ENCODE assay signal across 17 cellular contexts in genomic region chr6:1383729-1384548, GRCh38. TPM values are rescaled to one million over a fixed set of nuclear protein-coding genes. Genes with fewer than 3 reads are reported as not detected.
DNase-seq lines count a peak whose midpoint lies in the region; TF ChIP-seq lines count a peak whose summit lies in the region.
"Had no signal": no experiment of that assay in that cellular context is flagged by ENCODE, and none has a peak within 500 bp of the region (broad histone marks: within the 10 kb centered on the region; RNA-seq: fewer than 3 reads in every experiment).

No MANE protein-coding gene starts in this region.

- H3K9ac ChIP-seq in neural cell (ENCODE audit: low read length), result no peak overlapping the region

- peaks cover 69% of the 10 kb centered on the region for H3K4me1 ChIP-seq in SJSA1 (replicated peaks)
- H3K4me1 ChIP-seq in hepatocyte (ENCODE audit: insufficient read depth), result peaks cover 40% of the 10 kb centered on the region
- H3K4me1 ChIP-seq in suprapubic skin, result peaks cover 51% of the 10 kb centered on the region

- POLR2A ChIA-PET in BJ (lab: Charles Lee), result no interaction called here

- H3K27me3 Mint-ChIP-seq in activated naive CD4-positive, alpha-beta T cell treated with anti-CD3 and anti-CD28 coated beads, Interleukin-2, amount 10 ng/mL, durations not matched to agents 7 days and 5 days, result peaks cover 100% of the 10 kb centered on the region

- 8% methylated on average over 54 of the region's 71 CpGs for WGBS in hepatocyte (ENCODE audit: low lambda C conversion rate, missing lambda C conversion rate)
- 19% methylated on average over 19 of the region's 71 CpGs for WGBS in suprapubic skin

- no peak for TF ChIP-seq CTCF in BJ (IDR thresholded peaks at IDR 0.05; ENCODE audit: insufficient read depth, low read depth, low read length)
- no peak for TF ChIP-seq CTCF in hepatocyte (IDR thresholded peaks at IDR 0.05; ENCODE audit: poor library complexity)
- no peak for TF ChIP-seq CTCF in neural cell (IDR thresholded peaks at IDR 0.05; ENCODE audit: poor library complexity, severe bottlenecking)
- no peak for TF ChIP-seq CTCF in suprapubic skin (IDR thresholded peaks at IDR 0.05)

- peaks cover 42% of the 10 kb centered on the region for H3K79me2 ChIP-seq in hepatocyte
- H3K79me2 ChIP-seq in neural cell (replicated peaks; ENCODE audit: insufficient read depth, low read length), result no peaks in the 10 kb centered on the region

- H3K9me3 Mint-ChIP-seq in activated naive CD4-positive, alpha-beta T cell treated with anti-CD3 and anti-CD28 coated beads, Interleukin-2, amount 10 ng/mL, durations not matched to agents 7 days and 5 days, result no peaks in the 10 kb centered on the region
- H3K9me3 Mint-ChIP-seq: stimulated activated naive CD8-positive, alpha-beta T cell treated with anti-CD3 and anti-CD28 coated beads, Interleukin-15, Interleukin-2, amounts not matched to agents 100 ng/mL and 50 ng/mL, for 24 hours had no signal

- CTCF ChIA-PET in BJ (lab: Yijun Ruan, JAX), result interaction anchor here (0.8 to 3.0 kb wide), 6 partner anchors 10 to 586 kb away, joined by 3 to 28 read pairs (median 4); no protein-coding TSS in a partner anchor
- CTCF ChIA-PET in activated naive CD4-positive, alpha-beta T cell treated with anti-CD3 and anti-CD28 coated beads, Interleukin-2, amount 10 ng/mL, durations not matched to agents 7 days and 5 days (lab: Charles Lee), result interaction anchor here (1.2 to 2.0 kb wide), 4 partner anchors 72 to 1194 kb away, joined by 3 to 6 read pairs (median 4); partner anchors contain the start of gene FOXQ1

- H3K9me3 ChIP-seq in SJSA1 (replicated peaks) (peaks cover 2% of the 10 kb centered on the region; the same call in 1 of the 2 replicates), hepatocyte (ENCODE audit: low read depth) (no peaks in the 10 kb centered on the region), neural cell (ENCODE audit: low read length) (no peaks in the 10 kb centered on the region), suprapubic skin (no peaks in the 10 kb centered on the region)
- H3K9me3 ChIP-seq: Caco-2, right atrium auricular region had no signal

- H3K36me3 Mint-ChIP-seq in activated naive CD4-positive, alpha-beta T cell treated with anti-CD3 and anti-CD28 coated beads, Interleukin-2, amount 10 ng/mL, durations not matched to agents 7 days and 5 days, result peaks cover 7% of the 10 kb centered on the region

- H3K27ac Mint-ChIP-seq in activated naive CD4-positive, alpha-beta T cell treated with anti-CD3 and anti-CD28 coated beads, Interleukin-2, amount 10 ng/mL, durations not matched to agents 7 days and 5 days, result no peak overlapping the region
- H3K27ac Mint-ChIP-seq: stimulated activated naive CD8-positive, alpha-beta T cell treated with anti-CD3 and anti-CD28 coated beads, Interleukin-15, Interleukin-2, amounts not matched to agents 100 ng/mL and 50 ng/mL, for 24 hours had no signal

- no peaks in the 10 kb centered on the region; the same call in 1 of the 2 replicates for H3K36me3 ChIP-seq in BJ (ENCODE audit: control insufficient read depth, insufficient read depth, low read length)
- H3K36me3 ChIP-seq in SJSA1, result peaks cover 41% of the 10 kb centered on the region
- H3K36me3 ChIP-seq in hepatocyte (replicated peaks; ENCODE audit: insufficient read depth, low read depth), result no peaks in the 10 kb centered on the region
- no peaks in the 10 kb centered on the region for H3K36me3 ChIP-seq in neural cell (ENCODE audit: insufficient read depth, low read length)
- no peaks in the 10 kb centered on the region for H3K36me3 ChIP-seq in suprapubic skin
- H3K36me3 ChIP-seq: right atrium auricular region had no signal

- peak overlapping the region; percentile 89 for H3K27ac ChIP-seq in SJSA1
- peak overlapping the region; percentile 94 for H3K27ac ChIP-seq in hepatocyte
- no peak overlapping the region for H3K27ac ChIP-seq in neural cell (ENCODE audit: low read length)
- H3K27ac ChIP-seq in suprapubic skin, result no peak overlapping the region
- H3K27ac ChIP-seq: right atrium auricular region had no signal

- no peak overlapping the region for H3K4me3 Mint-ChIP-seq in activated naive CD4-positive, alpha-beta T cell treated with anti-CD3 and anti-CD28 coated beads, Interleukin-2, amount 10 ng/mL, durations not matched to agents 7 days and 5 days
- H3K4me3 Mint-ChIP-seq: stimulated activated naive CD8-positive, alpha-beta T cell treated with anti-CD3 and anti-CD28 coated beads, Interleukin-15, Interleukin-2, amounts not matched to agents 100 ng/mL and 50 ng/mL, for 24 hours had no signal

- H4K20me1 ChIP-seq in hepatocyte (ENCODE audit: insufficient read depth, poor library complexity, severe bottlenecking), result no peaks in the 10 kb centered on the region
- no peaks in the 10 kb centered on the region for H4K20me1 ChIP-seq in neural cell (ENCODE audit: insufficient read depth)

- H2AFZ ChIP-seq in hepatocyte, result no peak overlapping the region
- no peak overlapping the region for H2AFZ ChIP-seq in neural cell (ENCODE audit: low read depth, low read length)

- H3K4me1 Mint-ChIP-seq in activated naive CD4-positive, alpha-beta T cell treated with anti-CD3 and anti-CD28 coated beads, Interleukin-2, amount 10 ng/mL, durations not matched to agents 7 days and 5 days, result peaks cover 50% of the 10 kb centered on the region

- peak overlapping the region; percentile 96 for H3K4me2 ChIP-seq in hepatocyte
- H3K4me2 ChIP-seq in neural cell (ENCODE audit: low read length), result no peak overlapping the region

- no peak for TF ChIP-seq POLR2A in suprapubic skin (IDR thresholded peaks at IDR 0.05)

- H3F3A ChIP-seq in neural cell (ENCODE audit: insufficient read depth, low read length, poor library complexity, severe bottlenecking), result no peaks in the 10 kb centered on the region

- no peak for TF ChIP-seq RAD21 in neural cell (conservative IDR thresholded peaks at IDR 0.05)

- H3K4me3 ChIP-seq in BJ (ENCODE audit: low read depth, low read length) (peak overlapping the region; percentile 6; the same call in 1 of the 2 replicates), SJSA1 (peak overlapping the region; percentile 25), hepatocyte (no peak overlapping the region), neural cell (ENCODE audit: low read length) (no peak overlapping the region), suprapubic skin (no peak overlapping the region)
- H3K4me3 ChIP-seq: right atrium auricular region had no signal

- no peak for DNase-seq in BJ (ENCODE audit: low read depth)
- peak; percentile 96 to 98 for DNase-seq in SJSA1 (ENCODE audit: low read depth in 1 of 2, low spot score in 2 of 2)
- DNase-seq in hepatocyte (ENCODE audit: low spot score), result peak; percentile 11
- DNase-seq in activated naive CD4-positive, alpha-beta T cell treated with anti-CD3 and anti-CD28 coated beads, Interleukin-2, amount 10 ng/mL, durations not matched to agents 7 days and 5 days, result no peak
- DNase-seq in suprapubic skin (ENCODE audit: low spot score in 2 of 2), result no peak
- no peak for DNase-seq in NCI-H345 treated with DMSO at 0.1 percent for 48 hours (lab: John Stamatoyannopoulos, UW; ENCODE audit: unreplicated experiment)
- DNase-seq in DMS153 treated with DMSO at 0.1 percent for 48 hours (lab: John Stamatoyannopoulos, UW; ENCODE audit: unreplicated experiment), result no peak
- DNase-seq: activated CD4-positive, alpha-beta T cell treated with anti-CD3 and anti-CD28 coated beads for 48 hours; Caco-2; cortex of kidney; NCI-H146; NCI-H510A treated with DMSO at 0.1 percent for 48 hours had no signal

- peaks cover 9% of the 10 kb centered on the region for H3K27me3 ChIP-seq in BJ (ENCODE audit: control insufficient read depth, insufficient read depth, low read length)
- H3K27me3 ChIP-seq in SJSA1 (replicated peaks), result no peaks in the 10 kb centered on the region
- H3K27me3 ChIP-seq in hepatocyte, result peaks cover 97% of the 10 kb centered on the region
- peaks cover 99% of the 10 kb centered on the region for H3K27me3 ChIP-seq in neural cell (ENCODE audit: insufficient read depth, low read depth, low read length)
- H3K27me3 ChIP-seq in suprapubic skin, result peaks cover 100% of the 10 kb centered on the region

- no peak for TF ChIP-seq EP300 in neural cell (conservative IDR thresholded peaks at IDR 0.05; ENCODE audit: poor library complexity, severe bottlenecking)
- TF ChIP-seq EP300 in suprapubic skin (IDR thresholded peaks at IDR 0.05), result no peak

- H3K9me2 ChIP-seq in hepatocyte (replicated peaks; ENCODE audit: insufficient read depth) (no peaks in the 10 kb centered on the region), neural cell (ENCODE audit: insufficient read depth, low read length) (no peaks in the 10 kb centered on the region)

TF ChIP-seq in neural cell, 6 proteins besides CTCF, POLR2A, EP300 and RAD21 (continues in another document):
- TF ChIP-seq SMC3 (conservative IDR thresholded peaks at IDR 0.05; ENCODE audit: poor library complexity) (no peak), REST (IDR thresholded peaks at IDR 0.05; ENCODE audit: borderline replicate concordance) (no peak)

RNA-seq across cellular contexts. Expression of gene FOXF2, which starts 5.4 kb away (rescaled TPM):
- polyA plus RNA-seq in BJ (2011; rRNA removed) (17.7 and 23.4 TPM in 2 replicates), hepatocyte (24.9 and 31.5 TPM in 2 replicates), neural cell (not detected in 2 replicates)
- polyA minus RNA-seq in BJ (2011; rRNA and poly(A)+ RNA removed), result 11.2 and 13.2 TPM in 2 replicates
- 48.2 and 51.6 TPM in 2 replicates for total RNA-seq in SJSA1 (2014; rRNA removed; shearing (Covaris generic))
- total RNA-seq in hepatocyte (18.0 and 28.0 TPM in 2 replicates), suprapubic skin (1 to 10 TPM in 2 of 4 donors, under 1 TPM in 2; 0.25 to 3.0 (median 0.99) TPM)
- polyA minus RNA-seq in neural cell, result not detected in 2 replicates
- total RNA-seq: fibroblast of villous mesenchyme, myocyte had no signal

Comparison
In these comparisons a context has a peak if more than half of its experiments do, and no peak if none do; other contexts are left out.
1. DNase-seq: peak in SJSA1 (2 of 2) and hepatocyte (single experiment); none in BJ (single experiment), activated naive CD4-positive, alpha-beta T cell treated with anti-CD3 and anti-CD28 coated beads, Interleukin-2, amount 10 ng/mL, durations not matched to agents 7 days and 5 days (single experiment), suprapubic skin (0 of 2), NCI-H345 treated with DMSO at 0.1 percent for 48 hours (single experiment) and DMS153 treated with DMSO at 0.1 percent for 48 hours (single experiment).
2. H3K4me3 ChIP-seq: peak in BJ (single experiment) and SJSA1 (single experiment); none in hepatocyte (single experiment), neural cell (single experiment) and suprapubic skin (single experiment).
3. H3K27ac ChIP-seq: peak in SJSA1 (single experiment) and hepatocyte (single experiment); none in neural cell (single experiment) and suprapubic skin (single experiment).